9 cellular contexts compared by ENCODE assay signal in genomic region chr6:26533532-26533931, GRCh38. TPM values are rescaled to one million over a fixed set of nuclear protein-coding genes. Genes with fewer than 3 reads are reported as not detected.
DNase-seq lines count a peak whose midpoint lies in the region; ATAC-seq, FAIRE-seq and TF ChIP-seq lines count a peak whose summit lies in the region.
"Had no signal": no experiment of that assay in that cellular context is flagged by ENCODE, and none has a peak within 500 bp of the region (broad histone marks: within the 10 kb centered on the region; RNA-seq: fewer than 3 reads in every experiment).

No MANE protein-coding gene starts in this region.

- no peak for TF ChIP-seq POLR2A in right lobe of liver (IDR thresholded peaks at IDR 0.05)

- no peaks in the 10 kb centered on the region for H3K9me3 ChIP-seq in astrocyte (ENCODE audit: insufficient read depth, low read depth, low read length)
- no peaks in the 10 kb centered on the region for H3K9me3 ChIP-seq in right lobe of liver
- no peaks in the 10 kb centered on the region for H3K9me3 ChIP-seq in tibial artery

- no peaks in the 10 kb centered on the region for H3K9me3 Mint-ChIP-seq in activated CD8-positive, alpha-beta memory T cell treated with anti-CD3 and anti-CD28 coated beads, Interleukin-2, amount 10 ng/mL, durations not matched to agents 7 days and 5 days (ENCODE audit: low read depth)
- H3K9me3 Mint-ChIP-seq in astrocyte (ENCODE audit: unreplicated experiment): no peaks in the 10 kb centered on the region

- CTCF ChIA-PET in activated CD8-positive, alpha-beta memory T cell treated with anti-CD3 and anti-CD28 coated beads, Interleukin-2, amount 10 ng/mL, durations not matched to agents 7 days and 5 days (lab: Charles Lee): interaction anchor here (0.6 to 2.2 kb wide), 10 partner anchors 9 to 211 kb away, joined by 3 to 9 read pairs (median 6); no protein-coding TSS in a partner anchor

- no peaks in the 10 kb centered on the region for H4K20me1 ChIP-seq in astrocyte (ENCODE audit: insufficient read depth, low read length)

- H3K9ac ChIP-seq in astrocyte (ENCODE audit: low read length): peak overlapping the region; percentile 83

- peak overlapping the region; percentile 72 for H3K4me3 ChIP-seq in astrocyte (ENCODE audit: insufficient read depth, low read depth, low read length)
- H3K4me3 ChIP-seq in right lobe of liver: peak overlapping the region; percentile 54 to 59 (median 58)
- H3K4me3 ChIP-seq in tibial artery: peak overlapping the region; percentile 61 to 73

- H3K27ac ChIP-seq in astrocyte (ENCODE audit: low read depth, low read length) (no peak overlapping the region), right lobe of liver (peak overlapping the region in 2 of 3 donors; percentile 43 to 48), tibial artery (peak overlapping the region; percentile 74 to 83)

- no peak for DNase-seq in activated CD8-positive, alpha-beta memory T cell treated with anti-CD3 and anti-CD28 coated beads, Interleukin-2, amount 10 ng/mL, durations not matched to agents 7 days and 5 days
- DNase-seq in activated CD8-positive, alpha-beta memory T cell treated with anti-CD3 and anti-CD28 coated beads, Interleukin-2, amount 50 U/mL, for 48 hours: no peak
- no peak for DNase-seq in astrocyte (ENCODE audit: low read depth)
- DNase-seq in right lobe of liver: no peak
- no peak for DNase-seq in tibial artery
- no peak for DNase-seq in DMS 273 (lab: John Stamatoyannopoulos, UW; ENCODE audit: unreplicated experiment)
- no peak for DNase-seq in central memory CD4-positive, alpha-beta T cell

- peak overlapping the region; percentile 82 for H2AFZ ChIP-seq in astrocyte (ENCODE audit: low read depth, low read length)

- peaks cover 41% of the 10 kb centered on the region for H3K4me1 Mint-ChIP-seq in activated CD8-positive, alpha-beta memory T cell treated with anti-CD3 and anti-CD28 coated beads, Interleukin-2, amount 10 ng/mL, durations not matched to agents 7 days and 5 days
- H3K4me1 Mint-ChIP-seq in astrocyte (ENCODE audit: low read depth, unreplicated experiment): peaks cover 2% of the 10 kb centered on the region

- H3K4me1 ChIP-seq in astrocyte (ENCODE audit: insufficient read depth, low read length) (peaks cover 12% of the 10 kb centered on the region), right lobe of liver (peaks cover 0 to 11% (median 2%) of the 10 kb centered on the region in 4 donors), tibial artery (peaks cover 0 to 32% (median 12%) of the 10 kb centered on the region in 4 donors)

- H3K79me2 ChIP-seq in astrocyte (ENCODE audit: insufficient read depth, low read length): peaks cover 2% of the 10 kb centered on the region

- no peak for FAIRE-seq in astrocyte (lab: Jason Lieb, UNC)
- FAIRE-seq: D721Med had no signal

- H3K27me3 ChIP-seq in astrocyte (ENCODE audit: insufficient read depth, low read length) (no peaks in the 10 kb centered on the region), right lobe of liver (no peaks in the 10 kb centered on the region), tibial artery (no peaks in the 10 kb centered on the region)

- H3K36me3 ChIP-seq in astrocyte (ENCODE audit: insufficient read depth, low read length): no peaks in the 10 kb centered on the region
- H3K36me3 ChIP-seq in right lobe of liver: no peaks in the 10 kb centered on the region
- H3K36me3 ChIP-seq in tibial artery: no peaks in the 10 kb centered on the region

- no peaks in the 10 kb centered on the region for H3K36me3 Mint-ChIP-seq in activated CD8-positive, alpha-beta memory T cell treated with anti-CD3 and anti-CD28 coated beads, Interleukin-2, amount 10 ng/mL, durations not matched to agents 7 days and 5 days
- H3K36me3 Mint-ChIP-seq in astrocyte (ENCODE audit: low read depth, unreplicated experiment): peaks cover 2% of the 10 kb centered on the region

- peak overlapping the region; percentile 86 for H3K27ac Mint-ChIP-seq in activated CD8-positive, alpha-beta memory T cell treated with anti-CD3 and anti-CD28 coated beads, Interleukin-2, amount 10 ng/mL, durations not matched to agents 7 days and 5 days
- H3K27ac Mint-ChIP-seq in astrocyte (ENCODE audit: unreplicated experiment): peak overlapping the region; percentile 93

- intact Hi-C loops in right lobe of liver (cut with DNase I): no loop called here
- intact Hi-C loops in tibial artery (cut with DNase I; ENCODE audit: low total_unique reads): loop anchor here (10.0 kb wide), 1 partner anchor 941 kb away; the partner anchor contains the start of gene ZNF184

- peak overlapping the region; percentile 83 for H3K4me2 ChIP-seq in astrocyte (ENCODE audit: low read length)

- H3K4me3 Mint-ChIP-seq in activated CD8-positive, alpha-beta memory T cell treated with anti-CD3 and anti-CD28 coated beads, Interleukin-2, amount 10 ng/mL, durations not matched to agents 7 days and 5 days: peak overlapping the region; percentile 86
- peak overlapping the region; percentile 95 for H3K4me3 Mint-ChIP-seq in astrocyte (ENCODE audit: unreplicated experiment)

- TF ChIP-seq CTCF in astrocyte (IDR thresholded peaks at IDR 0.05; ENCODE audit: insufficient read depth, low read depth, low read length) (no peak), right lobe of liver (IDR thresholded peaks at IDR 0.05) (no peak), tibial artery (IDR thresholded peaks at IDR 0.05) (no peak)

- 0% methylated on average over 1 of the region's 1 CpG for WGBS in right lobe of liver (ENCODE audit: insufficient coverage, low coverage, low lambda C conversion rate, missing lambda C conversion rate)

- H3K27me3 Mint-ChIP-seq in activated CD8-positive, alpha-beta memory T cell treated with anti-CD3 and anti-CD28 coated beads, Interleukin-2, amount 10 ng/mL, durations not matched to agents 7 days and 5 days: no peaks in the 10 kb centered on the region
- H3K27me3 Mint-ChIP-seq in astrocyte (ENCODE audit: low read depth, unreplicated experiment): no peaks in the 10 kb centered on the region

- no peak for ATAC-seq in activated CD8-positive, alpha-beta memory T cell treated with anti-CD3 and anti-CD28 coated beads, Interleukin-2, amount 10 ng/mL, durations not matched to agents 7 days and 5 days
- ATAC-seq in right lobe of liver: no peak
- no peak for ATAC-seq in HG03280 (IDR thresholded peaks at IDR 0.05; ENCODE audit: unreplicated experiment)

RNA-seq across cellular contexts. Expression of gene HMGN4, which starts 4.6 kb away (rescaled TPM):
- 10 to 100 TPM; 75.6 to 78.4 TPM for total RNA-seq in activated CD8-positive, alpha-beta memory T cell treated with anti-CD3 and anti-CD28 coated beads, Interleukin-2, amount 10 ng/mL, durations not matched to agents 7 days and 5 days
- 46.2 and 49.4 TPM in 2 replicates for total RNA-seq in astrocyte
- total RNA-seq in right lobe of liver: 10 to 100 TPM in 3 of 6 experiments, 1 to 10 TPM in 3; 5.8 to 13.2 (median 9.1) TPM

RNA-seq across cellular contexts. Expression of gene BTN1A1, which starts 33.4 kb away (rescaled TPM):
- total RNA-seq in activated CD8-positive, alpha-beta memory T cell treated with anti-CD3 and anti-CD28 coated beads, Interleukin-2, amount 10 ng/mL, durations not matched to agents 7 days and 5 days: not detected
- total RNA-seq in astrocyte (not detected in 2 replicates), right lobe of liver (not detected)
